In the genomic region with DNA sequence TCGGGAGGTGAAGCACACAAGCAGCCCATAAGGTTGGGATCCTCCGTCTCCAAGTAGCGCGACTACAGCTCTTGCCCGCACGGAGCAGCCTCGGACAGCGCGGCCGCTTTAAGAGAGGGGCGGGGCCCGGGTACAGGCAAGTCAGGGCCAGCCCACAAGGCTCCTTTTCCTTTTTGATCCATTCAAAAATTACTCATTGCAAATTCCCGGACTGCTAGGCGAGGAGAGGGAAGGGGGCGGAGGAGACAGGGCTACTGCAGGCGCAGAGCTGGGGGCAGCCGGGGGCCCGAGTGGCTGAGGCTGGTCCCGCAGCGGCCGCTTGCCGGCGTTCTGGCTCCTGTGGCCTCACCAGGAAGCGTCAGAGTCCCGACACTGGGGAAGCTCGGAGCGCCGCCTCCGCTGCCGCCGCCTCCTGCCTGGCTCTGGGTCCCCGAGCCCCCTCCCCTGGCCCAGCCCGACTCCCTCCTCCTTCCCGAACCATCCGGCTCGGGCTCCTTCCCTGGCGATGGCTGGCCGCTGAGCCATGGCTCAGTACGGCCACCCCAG, we compare ENCODE assay signal across 8 cellular contexts. TPM values are rescaled to one million over a fixed set of nuclear protein-coding genes. Genes with fewer than 3 reads are reported as not detected.
A peak's percentile ranks its signal among the peaks of the same experiment; 100 is the strongest.
DNase-seq lines count a peak whose midpoint lies in the region; TF ChIP-seq lines count a peak whose summit lies in the region.

A gene with protein sequence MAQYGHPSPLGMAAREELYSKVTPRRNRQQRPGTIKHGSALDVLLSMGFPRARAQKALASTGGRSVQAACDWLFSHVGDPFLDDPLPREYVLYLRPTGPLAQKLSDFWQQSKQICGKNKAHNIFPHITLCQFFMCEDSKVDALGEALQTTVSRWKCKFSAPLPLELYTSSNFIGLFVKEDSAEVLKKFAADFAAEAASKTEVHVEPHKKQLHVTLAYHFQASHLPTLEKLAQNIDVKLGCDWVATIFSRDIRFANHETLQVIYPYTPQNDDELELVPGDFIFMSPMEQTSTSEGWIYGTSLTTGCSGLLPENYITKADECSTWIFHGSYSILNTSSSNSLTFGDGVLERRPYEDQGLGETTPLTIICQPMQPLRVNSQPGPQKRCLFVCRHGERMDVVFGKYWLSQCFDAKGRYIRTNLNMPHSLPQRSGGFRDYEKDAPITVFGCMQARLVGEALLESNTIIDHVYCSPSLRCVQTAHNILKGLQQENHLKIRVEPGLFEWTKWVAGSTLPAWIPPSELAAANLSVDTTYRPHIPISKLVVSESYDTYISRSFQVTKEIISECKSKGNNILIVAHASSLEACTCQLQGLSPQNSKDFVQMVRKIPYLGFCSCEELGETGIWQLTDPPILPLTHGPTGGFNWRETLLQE (plus strand): TSS at position 196 of the 546 bp plus-strand sequence. CDS start 328 bp downstream, at position 524.

- peak within 1 kb of the TSS; percentile 90 for H3K27ac ChIP-seq in vagina

- H3K36me3 ChIP-seq in H7 (replicated peaks; ENCODE audit: control insufficient read depth, insufficient read depth, low read length) (no peaks in the 10 kb centered on the region), vagina (no peaks in the 10 kb centered on the region)

- H3K27me3 ChIP-seq in H7 (ENCODE audit: control insufficient read depth, insufficient read depth, low read length) (peaks cover 13% of the 10 kb centered on the region), vagina (no peaks in the 10 kb centered on the region)

- H3K9me3 ChIP-seq in vagina, result no peaks in the 10 kb centered on the region

- H3K4me3 ChIP-seq in H7 (ENCODE audit: insufficient read depth, low read depth, low read length), result peak within 1 kb of the TSS; percentile 79
- H3K4me3 ChIP-seq in vagina, result peak within 1 kb of the TSS; percentile 81

- DNase-seq in GM03348 (ENCODE audit: low spot score), result peak; percentile 88
- peak; percentile 90 for DNase-seq in H7
- peak; percentile 88 for DNase-seq in LoVo (ENCODE audit: low spot score)
- peak; percentile 57 for DNase-seq in T1000 (lab: John Stamatoyannopoulos, UW)
- DNase-seq in astrocyte of the hippocampus (ENCODE audit: low read depth, low spot score), result peak; percentile 93
- DNase-seq in hepatic stellate cell (ENCODE audit: low spot score), result peak; percentile 80
- DNase-seq in pulmonary artery endothelial cell (ENCODE audit: low read depth, low spot score), result peak; percentile 74
- DNase-seq in vagina (ENCODE audit: extremely low spot score in 2 of 2), result peak in 1 of 2 donors; percentile 90

- peaks cover 13% of the 10 kb centered on the region for H3K4me1 ChIP-seq in vagina

- no peak for TF ChIP-seq CTCF in vagina (IDR thresholded peaks at IDR 0.05)

- intact Hi-C loops in vagina (cut with DNase I), result no loop called here

- TF ChIP-seq POLR2A in vagina (IDR thresholded peaks at IDR 0.05), result no peak

RNA-seq across cellular contexts. Expression of the gene that starts here (rescaled TPM):
- total RNA-seq in H7 (2014; rRNA removed; shearing (Covaris generic)), result 8.1 and 15.9 TPM in 2 replicates
- total RNA-seq in pulmonary artery endothelial cell (32.3 and 73.3 TPM in 2 replicates), vagina (2.2 TPM)
